1 cellular context compared by ENCODE assay signal in the genomic region with DNA sequence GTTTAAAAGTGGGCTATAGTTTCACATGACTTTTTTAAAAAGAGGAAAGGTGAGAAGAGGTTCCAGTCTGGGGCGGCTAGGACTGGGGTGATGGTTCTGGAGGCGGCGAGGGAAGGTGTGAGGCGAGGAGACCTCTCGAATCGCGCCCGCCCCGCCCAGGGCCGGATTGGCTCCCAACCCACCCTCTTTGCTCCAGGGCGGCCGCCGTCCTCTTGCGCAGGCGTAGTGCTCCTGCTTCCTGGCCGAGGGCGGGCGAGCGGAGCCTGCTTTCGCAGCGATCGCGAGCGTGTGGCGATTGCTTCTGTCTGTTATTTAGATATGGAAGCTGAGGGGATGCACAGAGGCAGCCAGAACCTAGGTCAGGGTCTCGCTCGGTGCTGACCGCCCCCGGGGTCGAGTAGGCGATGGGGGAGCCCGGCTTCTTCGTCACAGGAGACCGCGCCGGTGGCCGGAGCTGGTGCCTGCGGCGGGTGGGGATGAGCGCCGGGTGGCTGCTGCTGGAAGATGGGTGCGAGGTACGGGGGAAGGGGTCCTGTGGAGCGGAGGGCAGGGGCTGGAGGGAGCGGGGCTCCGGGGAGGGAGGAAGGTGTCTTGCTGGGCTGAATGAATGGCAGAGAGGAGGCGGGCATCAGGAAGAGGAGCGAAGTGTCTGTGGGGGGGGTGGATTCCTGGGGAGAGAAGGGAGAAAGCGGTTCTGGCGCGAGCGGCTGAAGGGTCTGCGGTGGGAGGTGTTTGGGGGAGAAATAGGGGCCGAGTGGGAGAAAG.
TF ChIP-seq lines count a peak whose summit lies in the region.

A gene with protein sequence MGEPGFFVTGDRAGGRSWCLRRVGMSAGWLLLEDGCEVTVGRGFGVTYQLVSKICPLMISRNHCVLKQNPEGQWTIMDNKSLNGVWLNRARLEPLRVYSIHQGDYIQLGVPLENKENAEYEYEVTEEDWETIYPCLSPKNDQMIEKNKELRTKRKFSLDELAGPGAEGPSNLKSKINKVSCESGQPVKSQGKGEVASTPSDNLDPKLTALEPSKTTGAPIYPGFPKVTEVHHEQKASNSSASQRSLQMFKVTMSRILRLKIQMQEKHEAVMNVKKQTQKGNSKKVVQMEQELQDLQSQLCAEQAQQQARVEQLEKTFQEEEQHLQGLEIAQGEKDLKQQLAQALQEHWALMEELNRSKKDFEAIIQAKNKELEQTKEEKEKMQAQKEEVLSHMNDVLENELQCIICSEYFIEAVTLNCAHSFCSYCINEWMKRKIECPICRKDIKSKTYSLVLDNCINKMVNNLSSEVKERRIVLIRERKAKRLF (plus strand): TSS at position 223 of the 765 bp plus-strand sequence. CDS start 182 bp downstream, at position 405.

TF ChIP-seq in HepG2, 621 proteins besides CTCF, POLR2A, EP300 and RAD21 (continued from another document and continues in another):
- TF ChIP-seq, protein P1, sequence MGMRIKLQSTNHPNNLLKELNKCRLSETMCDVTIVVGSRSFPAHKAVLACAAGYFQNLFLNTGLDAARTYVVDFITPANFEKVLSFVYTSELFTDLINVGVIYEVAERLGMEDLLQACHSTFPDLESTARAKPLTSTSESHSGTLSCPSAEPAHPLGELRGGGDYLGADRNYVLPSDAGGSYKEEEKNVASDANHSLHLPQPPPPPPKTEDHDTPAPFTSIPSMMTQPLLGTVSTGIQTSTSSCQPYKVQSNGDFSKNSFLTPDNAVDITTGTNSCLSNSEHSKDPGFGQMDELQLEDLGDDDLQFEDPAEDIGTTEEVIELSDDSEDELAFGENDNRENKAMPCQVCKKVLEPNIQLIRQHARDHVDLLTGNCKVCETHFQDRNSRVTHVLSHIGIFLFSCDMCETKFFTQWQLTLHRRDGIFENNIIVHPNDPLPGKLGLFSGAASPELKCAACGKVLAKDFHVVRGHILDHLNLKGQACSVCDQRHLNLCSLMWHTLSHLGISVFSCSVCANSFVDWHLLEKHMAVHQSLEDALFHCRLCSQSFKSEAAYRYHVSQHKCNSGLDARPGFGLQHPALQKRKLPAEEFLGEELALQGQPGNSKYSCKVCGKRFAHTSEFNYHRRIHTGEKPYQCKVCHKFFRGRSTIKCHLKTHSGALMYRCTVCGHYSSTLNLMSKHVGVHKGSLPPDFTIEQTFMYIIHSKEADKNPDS (CRISPR knock-in tag; IDR thresholded peaks at IDR 0.05) = no peak
- TF ChIP-seq NFYC (CRISPR knock-in tag; IDR thresholded peaks at IDR 0.05) (peak; percentile 59), NCOA5 (CRISPR knock-in tag; IDR thresholded peaks at IDR 0.05) (no peak), ZMAT3 (CRISPR knock-in tag; conservative IDR thresholded peaks at IDR 0.05) (peak; percentile 68), ASH2L (IDR thresholded peaks at IDR 0.05; ENCODE audit: insufficient read length, low read depth, low read length) (peak; percentile 87), MXI1 (IDR thresholded peaks at IDR 0.05; ENCODE audit: borderline replicate concordance, low read depth, low read length) (peak; percentile 50; the same call in 1 of the 3 replicates), SRSF4 (IDR thresholded peaks at IDR 0.05; ENCODE audit: low read depth, low read length, poor library complexity, severe bottlenecking) (no peak), HNRNPLL (IDR thresholded peaks at IDR 0.05; ENCODE audit: low read depth, low read length, poor library complexity, severe bottlenecking) (peak; percentile 89), MIER3 (CRISPR knock-in tag; IDR thresholded peaks at IDR 0.05; ENCODE audit: borderline replicate concordance) (peak; percentile 27; the same call in 1 of the 2 replicates), MIXL1 (CRISPR knock-in tag; IDR thresholded peaks at IDR 0.05) (no peak; the same call in 1 of the 2 replicates), PAX8 (CRISPR knock-in tag; IDR thresholded peaks at IDR 0.05; ENCODE audit: borderline replicate concordance) (no peak; the same call in 1 of the 2 replicates), KLF9 (CRISPR knock-in tag; IDR thresholded peaks at IDR 0.05; ENCODE audit: low read depth) (no peak; the same call in 1 of the 2 replicates), ARNT (IDR thresholded peaks at IDR 0.05) (no peak), CHD4 (IDR thresholded peaks at IDR 0.05; ENCODE audit: borderline replicate concordance, low read length) (no peak), MEIS1 (CRISPR knock-in tag; IDR thresholded peaks at IDR 0.05; ENCODE audit: borderline replicate concordance) (0 out of 2 replicates have a peak, but pooled peaks have one; percentile 66), GATAD1 (CRISPR knock-in tag; IDR thresholded peaks at IDR 0.05) (peak; percentile 84), ZNF230 (CRISPR knock-in tag; IDR thresholded peaks at IDR 0.05) (peak; percentile 80), FOXJ3 (CRISPR knock-in tag; IDR thresholded peaks at IDR 0.05; ENCODE audit: borderline replicate concordance) (no peak), HNRNPH1 (optimal IDR thresholded peaks at IDR 0.05; ENCODE audit: low read depth, low read length) (no peak), ZNF3 (CRISPR knock-in tag; IDR thresholded peaks at IDR 0.05) (no peak), ZC3H4 (CRISPR knock-in tag; IDR thresholded peaks at IDR 0.05; ENCODE audit: borderline replicate concordance) (no peak), PLRG1 (conservative IDR thresholded peaks at IDR 0.05) (no peak), ZNF790 (CRISPR knock-in tag; IDR thresholded peaks at IDR 0.05; ENCODE audit: borderline replicate concordance) (no peak; the same call in 1 of the 2 replicates), ZNF33B (CRISPR knock-in tag; IDR thresholded peaks at IDR 0.05) (no peak), ZNF224 (CRISPR knock-in tag; IDR thresholded peaks at IDR 0.05) (0 out of 2 replicates have a peak, but pooled peaks have one; percentile 71)
- TF ChIP-seq, protein P2, sequence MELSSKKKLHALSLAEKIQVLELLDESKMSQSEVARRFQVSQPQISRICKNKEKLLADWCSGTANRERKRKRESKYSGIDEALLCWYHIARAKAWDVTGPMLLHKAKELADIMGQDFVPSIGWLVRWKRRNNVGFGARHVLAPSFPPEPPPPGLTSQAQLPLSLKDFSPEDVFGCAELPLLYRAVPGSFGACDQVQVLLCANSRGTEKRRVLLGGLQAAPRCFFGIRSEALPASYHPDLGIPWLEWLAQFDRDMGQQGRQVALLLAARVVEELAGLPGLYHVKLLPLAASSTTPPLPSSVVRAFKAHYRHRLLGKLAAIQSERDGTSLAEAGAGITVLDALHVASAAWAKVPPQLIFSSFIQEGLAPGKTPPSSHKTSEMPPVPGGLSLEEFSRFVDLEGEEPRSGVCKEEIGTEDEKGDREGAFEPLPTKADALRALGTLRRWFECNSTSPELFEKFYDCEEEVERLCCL (CRISPR knock-in tag; IDR thresholded peaks at IDR 0.05; ENCODE audit: borderline replicate concordance) = no peak; the same call in 1 of the 2 replicates
- TF ChIP-seq, protein P3, sequence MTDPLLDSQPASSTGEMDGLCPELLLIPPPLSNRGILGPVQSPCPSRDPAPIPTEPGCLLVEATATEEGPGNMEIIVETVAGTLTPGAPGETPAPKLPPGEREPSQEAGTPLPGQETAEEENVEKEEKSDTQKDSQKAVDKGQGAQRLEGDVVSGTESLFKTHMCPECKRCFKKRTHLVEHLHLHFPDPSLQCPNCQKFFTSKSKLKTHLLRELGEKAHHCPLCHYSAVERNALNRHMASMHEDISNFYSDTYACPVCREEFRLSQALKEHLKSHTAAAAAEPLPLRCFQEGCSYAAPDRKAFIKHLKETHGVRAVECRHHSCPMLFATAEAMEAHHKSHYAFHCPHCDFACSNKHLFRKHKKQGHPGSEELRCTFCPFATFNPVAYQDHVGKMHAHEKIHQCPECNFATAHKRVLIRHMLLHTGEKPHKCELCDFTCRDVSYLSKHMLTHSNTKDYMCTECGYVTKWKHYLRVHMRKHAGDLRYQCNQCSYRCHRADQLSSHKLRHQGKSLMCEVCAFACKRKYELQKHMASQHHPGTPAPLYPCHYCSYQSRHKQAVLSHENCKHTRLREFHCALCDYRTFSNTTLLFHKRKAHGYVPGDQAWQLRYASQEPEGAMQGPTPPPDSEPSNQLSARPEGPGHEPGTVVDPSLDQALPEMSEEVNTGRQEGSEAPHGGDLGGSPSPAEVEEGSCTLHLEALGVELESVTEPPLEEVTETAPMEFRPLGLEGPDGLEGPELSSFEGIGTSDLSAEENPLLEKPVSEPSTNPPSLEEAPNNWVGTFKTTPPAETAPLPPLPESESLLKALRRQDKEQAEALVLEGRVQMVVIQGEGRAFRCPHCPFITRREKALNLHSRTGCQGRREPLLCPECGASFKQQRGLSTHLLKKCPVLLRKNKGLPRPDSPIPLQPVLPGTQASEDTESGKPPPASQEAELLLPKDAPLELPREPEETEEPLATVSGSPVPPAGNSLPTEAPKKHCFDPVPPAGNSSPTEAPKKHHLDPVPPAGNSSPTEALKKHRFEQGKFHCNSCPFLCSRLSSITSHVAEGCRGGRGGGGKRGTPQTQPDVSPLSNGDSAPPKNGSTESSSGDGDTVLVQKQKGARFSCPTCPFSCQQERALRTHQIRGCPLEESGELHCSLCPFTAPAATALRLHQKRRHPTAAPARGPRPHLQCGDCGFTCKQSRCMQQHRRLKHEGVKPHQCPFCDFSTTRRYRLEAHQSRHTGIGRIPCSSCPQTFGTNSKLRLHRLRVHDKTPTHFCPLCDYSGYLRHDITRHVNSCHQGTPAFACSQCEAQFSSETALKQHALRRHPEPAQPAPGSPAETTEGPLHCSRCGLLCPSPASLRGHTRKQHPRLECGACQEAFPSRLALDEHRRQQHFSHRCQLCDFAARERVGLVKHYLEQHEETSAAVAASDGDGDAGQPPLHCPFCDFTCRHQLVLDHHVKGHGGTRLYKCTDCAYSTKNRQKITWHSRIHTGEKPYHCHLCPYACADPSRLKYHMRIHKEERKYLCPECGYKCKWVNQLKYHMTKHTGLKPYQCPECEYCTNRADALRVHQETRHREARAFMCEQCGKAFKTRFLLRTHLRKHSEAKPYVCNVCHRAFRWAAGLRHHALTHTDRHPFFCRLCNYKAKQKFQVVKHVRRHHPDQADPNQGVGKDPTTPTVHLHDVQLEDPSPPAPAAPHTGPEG (CRISPR knock-in tag; IDR thresholded peaks at IDR 0.05) = no peak
- TF ChIP-seq, protein P4, sequence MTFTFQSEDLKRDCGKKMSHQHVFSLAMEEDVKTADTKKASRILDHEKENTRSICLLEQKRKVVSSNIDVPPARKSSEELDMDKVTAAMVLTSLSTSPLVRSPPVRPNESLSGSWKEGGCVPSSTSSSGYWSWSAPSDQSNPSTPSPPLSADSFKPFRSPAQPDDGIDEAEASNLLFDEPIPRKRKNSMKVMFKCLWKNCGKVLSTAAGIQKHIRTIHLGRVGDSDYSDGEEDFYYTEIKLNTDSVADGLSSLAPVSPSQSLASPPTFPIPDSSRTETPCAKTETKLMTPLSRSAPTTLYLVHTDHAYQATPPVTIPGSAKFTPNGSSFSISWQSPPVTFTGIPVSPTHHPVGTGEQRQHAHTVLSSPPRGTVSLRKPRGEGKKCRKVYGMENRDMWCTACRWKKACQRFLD (CRISPR knock-in tag; IDR thresholded peaks at IDR 0.05; ENCODE audit: borderline replicate concordance) = peak; percentile 86
- TF ChIP-seq, protein P5, sequence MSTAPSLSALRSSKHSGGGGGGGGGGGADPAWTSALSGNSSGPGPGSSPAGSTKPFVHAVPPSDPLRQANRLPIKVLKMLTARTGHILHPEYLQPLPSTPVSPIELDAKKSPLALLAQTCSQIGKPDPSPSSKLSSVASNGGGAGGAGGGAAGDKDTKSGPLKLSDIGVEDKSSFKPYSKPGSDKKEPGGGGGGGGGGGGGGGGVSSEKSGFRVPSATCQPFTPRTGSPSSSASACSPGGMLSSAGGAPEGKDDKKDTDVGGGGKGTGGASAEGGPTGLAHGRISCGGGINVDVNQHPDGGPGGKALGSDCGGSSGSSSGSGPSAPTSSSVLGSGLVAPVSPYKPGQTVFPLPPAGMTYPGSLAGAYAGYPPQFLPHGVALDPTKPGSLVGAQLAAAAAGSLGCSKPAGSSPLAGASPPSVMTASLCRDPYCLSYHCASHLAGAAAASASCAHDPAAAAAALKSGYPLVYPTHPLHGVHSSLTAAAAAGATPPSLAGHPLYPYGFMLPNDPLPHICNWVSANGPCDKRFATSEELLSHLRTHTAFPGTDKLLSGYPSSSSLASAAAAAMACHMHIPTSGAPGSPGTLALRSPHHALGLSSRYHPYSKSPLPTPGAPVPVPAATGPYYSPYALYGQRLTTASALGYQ (CRISPR knock-in tag; IDR thresholded peaks at IDR 0.05) = peak; percentile 77
- TF ChIP-seq, protein P6, sequence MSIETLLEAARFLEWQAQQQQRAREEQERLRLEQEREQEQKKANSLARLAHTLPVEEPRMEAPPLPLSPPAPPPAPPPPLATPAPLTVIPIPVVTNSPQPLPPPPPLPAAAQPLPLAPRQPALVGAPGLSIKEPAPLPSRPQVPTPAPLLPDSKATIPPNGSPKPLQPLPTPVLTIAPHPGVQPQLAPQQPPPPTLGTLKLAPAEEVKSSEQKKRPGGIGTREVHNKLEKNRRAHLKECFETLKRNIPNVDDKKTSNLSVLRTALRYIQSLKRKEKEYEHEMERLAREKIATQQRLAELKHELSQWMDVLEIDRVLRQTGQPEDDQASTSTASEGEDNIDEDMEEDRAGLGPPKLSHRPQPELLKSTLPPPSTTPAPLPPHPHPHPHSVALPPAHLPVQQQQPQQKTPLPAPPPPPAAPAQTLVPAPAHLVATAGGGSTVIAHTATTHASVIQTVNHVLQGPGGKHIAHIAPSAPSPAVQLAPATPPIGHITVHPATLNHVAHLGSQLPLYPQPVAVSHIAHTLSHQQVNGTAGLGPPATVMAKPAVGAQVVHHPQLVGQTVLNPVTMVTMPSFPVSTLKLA (IDR thresholded peaks at IDR 0.05) = no peak
- TF ChIP-seq, protein P7, sequence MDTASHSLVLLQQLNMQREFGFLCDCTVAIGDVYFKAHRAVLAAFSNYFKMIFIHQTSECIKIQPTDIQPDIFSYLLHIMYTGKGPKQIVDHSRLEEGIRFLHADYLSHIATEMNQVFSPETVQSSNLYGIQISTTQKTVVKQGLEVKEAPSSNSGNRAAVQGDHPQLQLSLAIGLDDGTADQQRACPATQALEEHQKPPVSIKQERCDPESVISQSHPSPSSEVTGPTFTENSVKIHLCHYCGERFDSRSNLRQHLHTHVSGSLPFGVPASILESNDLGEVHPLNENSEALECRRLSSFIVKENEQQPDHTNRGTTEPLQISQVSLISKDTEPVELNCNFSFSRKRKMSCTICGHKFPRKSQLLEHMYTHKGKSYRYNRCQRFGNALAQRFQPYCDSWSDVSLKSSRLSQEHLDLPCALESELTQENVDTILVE (CRISPR knock-in tag; IDR thresholded peaks at IDR 0.05) = 0 out of 2 replicates have a peak, but pooled peaks have one; percentile 18
- TF ChIP-seq, protein P8, sequence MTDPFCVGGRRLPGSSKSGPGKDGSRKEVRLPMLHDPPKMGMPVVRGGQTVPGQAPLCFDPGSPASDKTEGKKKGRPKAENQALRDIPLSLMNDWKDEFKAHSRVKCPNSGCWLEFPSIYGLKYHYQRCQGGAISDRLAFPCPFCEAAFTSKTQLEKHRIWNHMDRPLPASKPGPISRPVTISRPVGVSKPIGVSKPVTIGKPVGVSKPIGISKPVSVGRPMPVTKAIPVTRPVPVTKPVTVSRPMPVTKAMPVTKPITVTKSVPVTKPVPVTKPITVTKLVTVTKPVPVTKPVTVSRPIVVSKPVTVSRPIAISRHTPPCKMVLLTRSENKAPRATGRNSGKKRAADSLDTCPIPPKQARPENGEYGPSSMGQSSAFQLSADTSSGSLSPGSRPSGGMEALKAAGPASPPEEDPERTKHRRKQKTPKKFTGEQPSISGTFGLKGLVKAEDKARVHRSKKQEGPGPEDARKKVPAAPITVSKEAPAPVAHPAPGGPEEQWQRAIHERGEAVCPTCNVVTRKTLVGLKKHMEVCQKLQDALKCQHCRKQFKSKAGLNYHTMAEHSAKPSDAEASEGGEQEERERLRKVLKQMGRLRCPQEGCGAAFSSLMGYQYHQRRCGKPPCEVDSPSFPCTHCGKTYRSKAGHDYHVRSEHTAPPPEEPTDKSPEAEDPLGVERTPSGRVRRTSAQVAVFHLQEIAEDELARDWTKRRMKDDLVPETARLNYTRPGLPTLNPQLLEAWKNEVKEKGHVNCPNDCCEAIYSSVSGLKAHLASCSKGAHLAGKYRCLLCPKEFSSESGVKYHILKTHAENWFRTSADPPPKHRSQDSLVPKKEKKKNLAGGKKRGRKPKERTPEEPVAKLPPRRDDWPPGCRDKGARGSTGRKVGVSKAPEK (CRISPR knock-in tag; IDR thresholded peaks at IDR 0.05; ENCODE audit: borderline replicate concordance) = peak; percentile 72; the same call in 1 of the 2 replicates
